ENCODE assay signal across 8 cellular contexts in the genomic region with DNA sequence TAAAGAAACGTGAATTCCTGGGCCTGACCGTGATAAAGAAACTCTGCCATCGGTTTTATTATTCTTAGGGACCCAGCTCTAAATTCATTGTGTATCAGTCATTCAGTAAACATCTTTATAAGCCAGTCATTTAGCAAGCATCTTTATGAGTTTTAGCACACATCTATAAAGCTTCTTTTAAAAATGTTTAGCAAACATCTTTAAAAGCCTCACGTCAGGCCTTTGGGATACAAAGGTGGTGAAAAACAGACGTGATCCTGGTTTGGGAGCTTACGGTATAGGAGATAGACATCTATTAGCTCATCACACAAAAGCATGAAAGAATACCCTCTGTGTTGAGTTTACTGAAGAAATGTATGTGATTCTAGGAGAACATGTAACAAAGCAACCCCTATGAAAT.
"Had no signal": no experiment of that assay in that cellular context is flagged by ENCODE, and none has a peak within 500 bp of the region (broad histone marks: within the 10 kb centered on the region; RNA-seq: fewer than 3 reads in every experiment).

No MANE protein-coding gene starts in this region.

- H2AFZ ChIP-seq: GM23248 had no signal

- DNase-seq: GM23248, GOT3, H7, HFFc6, KBM-7 had no signal

- H3K27ac ChIP-seq: GM23248, HL-60 had no signal

- H3K27me3 Mint-ChIP-seq: IgD-negative memory B cell had no signal

- H3K4me1 Mint-ChIP-seq: IgD-negative memory B cell had no signal

- H3K4me3 ChIP-seq: GM23248, HAP-1 had no signal

- H3K4me3 Mint-ChIP-seq: HFFc6, IgD-negative memory B cell had no signal

- H3K36me3 ChIP-seq: HAP-1 had no signal

- H3K27ac Mint-ChIP-seq: HFFc6 had no signal

- H3K9me3 Mint-ChIP-seq: IgD-negative memory B cell had no signal

- H3K9me3 ChIP-seq: HAP-1 had no signal
